Comparison of ENCODE assay signal across 20 cellular contexts in the genomic region with DNA sequence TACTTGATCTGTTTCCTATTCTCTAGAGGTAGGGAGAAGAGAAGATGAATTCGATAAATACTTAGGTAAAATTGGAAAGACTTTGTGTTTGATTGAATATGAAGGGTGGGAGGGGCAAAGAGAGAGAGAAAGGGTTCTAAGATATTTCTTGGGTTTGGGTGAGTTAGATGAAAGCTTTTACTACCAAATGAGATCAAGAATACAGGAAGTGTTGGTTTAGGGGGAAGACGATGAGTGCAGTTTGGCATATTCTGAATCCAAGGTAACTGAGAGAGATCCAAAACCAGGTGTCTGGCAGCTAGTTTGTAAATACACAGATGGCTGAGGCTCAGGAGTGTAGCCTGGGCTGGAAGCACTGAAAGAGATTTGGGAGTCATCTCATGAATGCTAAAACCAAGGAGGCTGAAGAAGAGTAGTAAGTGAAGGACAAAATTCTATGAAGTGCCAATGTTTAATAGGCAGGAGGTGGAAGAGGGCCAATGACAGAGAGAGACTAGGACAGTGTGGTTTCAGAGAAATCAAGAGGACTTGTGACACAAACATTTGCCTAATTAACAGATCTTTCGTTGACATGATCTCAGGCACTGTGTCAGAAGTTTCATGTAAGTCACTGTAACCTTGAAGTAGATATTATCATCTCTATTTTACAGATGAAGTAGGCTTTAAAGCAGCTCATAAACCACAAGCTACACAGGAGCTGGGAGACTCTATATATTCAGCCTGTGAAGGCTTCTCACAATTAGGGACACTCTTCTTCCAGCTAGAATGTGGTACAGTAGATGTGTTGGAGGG.
A peak's percentile ranks its signal among the peaks of the same experiment; 100 is the strongest.
DNase-seq lines count a peak whose midpoint lies in the region; ATAC-seq and TF ChIP-seq lines count a peak whose summit lies in the region.
"Had no signal": no experiment of that assay in that cellular context is flagged by ENCODE, and none has a peak within 500 bp of the region (broad histone marks: within the 10 kb centered on the region; RNA-seq: fewer than 3 reads in every experiment).

No MANE protein-coding gene starts in this region.

- no peak overlapping the region for H3K27ac Mint-ChIP-seq in activated naive CD4-positive, alpha-beta T cell treated with anti-CD3 and anti-CD28 coated beads, Interleukin-2, amount 50 U/mL, for 72 hours
- H3K27ac Mint-ChIP-seq in activated naive CD4-positive, alpha-beta T cell treated with anti-CD3 and anti-CD28 coated beads, Interleukin-2, amount 10 ng/mL, durations not matched to agents 7 days and 5 days: no peak overlapping the region
- H3K27ac Mint-ChIP-seq in immature natural killer cell: no peak overlapping the region
- H3K27ac Mint-ChIP-seq: memory B cell; stimulated activated naive B cell treated with anti-CD40 and anti-IgM and Interleukin-4, amounts not matched to agents 10 μg/mL and 1 μg/mL and 100 μg/mL, for 72 hours had no signal

- peak; percentile 27 for TF ChIP-seq POLR2A in erythroblast (IDR thresholded peaks at IDR 0.05; ENCODE audit: low read length)

- H3K4me1 Mint-ChIP-seq in activated naive CD4-positive, alpha-beta T cell treated with anti-CD3 and anti-CD28 coated beads, Interleukin-2, amount 10 ng/mL, durations not matched to agents 7 days and 5 days: no peaks in the 10 kb centered on the region
- H3K4me1 Mint-ChIP-seq in immature natural killer cell: peaks cover 0 to 16% of the 10 kb centered on the region in 2 donors
- H3K4me1 Mint-ChIP-seq: stimulated activated naive B cell treated with anti-CD40 and anti-IgM and Interleukin-4, amounts not matched to agents 10 μg/mL and 1 μg/mL and 100 μg/mL, for 72 hours had no signal

- peak; percentile 71 to 72 for ATAC-seq in activated naive CD4-positive, alpha-beta T cell treated with anti-CD3 and anti-CD28 coated beads, Interleukin-2, amount 50 U/mL, for 72 hours
- ATAC-seq: body of pancreas; heart left ventricle; HepG2; left colon; stimulated activated naive B cell treated with anti-CD40 and anti-IgM and Interleukin-4, amounts not matched to agents 10 μg/mL and 1 μg/mL and 100 μg/mL, for 72 hours had no signal

- H3K27me3 Mint-ChIP-seq in activated naive CD4-positive, alpha-beta T cell treated with anti-CD3 and anti-CD28 coated beads, Interleukin-2, amount 10 ng/mL, durations not matched to agents 7 days and 5 days: no peaks in the 10 kb centered on the region
- no peaks in the 10 kb centered on the region for H3K27me3 Mint-ChIP-seq in immature natural killer cell (ENCODE audit: low read depth in 3 of 3)
- H3K27me3 Mint-ChIP-seq: memory B cell; stimulated activated naive B cell treated with anti-CD40 and anti-IgM and Interleukin-4, amounts not matched to agents 10 μg/mL and 1 μg/mL and 100 μg/mL, for 72 hours had no signal

- H3K9me3 Mint-ChIP-seq in activated naive CD4-positive, alpha-beta T cell treated with anti-CD3 and anti-CD28 coated beads, Interleukin-2, amount 50 U/mL, for 72 hours: no peaks in the 10 kb centered on the region
- H3K9me3 Mint-ChIP-seq in activated naive CD4-positive, alpha-beta T cell treated with anti-CD3 and anti-CD28 coated beads, Interleukin-2, amount 10 ng/mL, durations not matched to agents 7 days and 5 days: no peaks in the 10 kb centered on the region
- no peaks in the 10 kb centered on the region for H3K9me3 Mint-ChIP-seq in immature natural killer cell
- H3K9me3 Mint-ChIP-seq: memory B cell; stimulated activated naive B cell treated with anti-CD40 and anti-IgM and Interleukin-4, amounts not matched to agents 10 μg/mL and 1 μg/mL and 100 μg/mL, for 72 hours had no signal

- no peak overlapping the region for H3K4me3 Mint-ChIP-seq in activated naive CD4-positive, alpha-beta T cell treated with anti-CD3 and anti-CD28 coated beads, Interleukin-2, amount 10 ng/mL, durations not matched to agents 7 days and 5 days
- H3K4me3 Mint-ChIP-seq in immature natural killer cell: no peak overlapping the region
- H3K4me3 Mint-ChIP-seq: memory B cell; stimulated activated naive B cell treated with anti-CD40 and anti-IgM and Interleukin-4, amounts not matched to agents 10 μg/mL and 1 μg/mL and 100 μg/mL, for 72 hours had no signal

- no peaks in the 10 kb centered on the region for H3K36me3 Mint-ChIP-seq in activated naive CD4-positive, alpha-beta T cell treated with anti-CD3 and anti-CD28 coated beads, Interleukin-2, amount 50 U/mL, for 72 hours
- H3K36me3 Mint-ChIP-seq in activated naive CD4-positive, alpha-beta T cell treated with anti-CD3 and anti-CD28 coated beads, Interleukin-2, amount 10 ng/mL, durations not matched to agents 7 days and 5 days: peaks cover 3% of the 10 kb centered on the region
- H3K36me3 Mint-ChIP-seq in immature natural killer cell: peaks cover 7 to 15% (median 9%) of the 10 kb centered on the region in 3 donors

- CTCF ChIA-PET in activated naive CD4-positive, alpha-beta T cell treated with anti-CD3 and anti-CD28 coated beads, Interleukin-2, amount 10 ng/mL, durations not matched to agents 7 days and 5 days (lab: Charles Lee): no interaction called here

- no peak for DNase-seq in activated naive CD4-positive, alpha-beta T cell treated with anti-CD3 and anti-CD28 coated beads, Interleukin-2, amount 50 U/mL, for 72 hours (ENCODE audit: low spot score in 2 of 2)
- DNase-seq in activated naive CD4-positive, alpha-beta T cell treated with anti-CD3 and anti-CD28 coated beads, Interleukin-2, amount 10 ng/mL, durations not matched to agents 7 days and 5 days: no peak
- DNase-seq in OCI-M1 (lab: John Stamatoyannopoulos, UW) (peak; percentile 5), erythroblast (lab: John Stamatoyannopoulos, UW) (peak; percentile 45 to 56), immature natural killer cell (no peak), midbrain (lab: John Stamatoyannopoulos, UW) (no peak)
- DNase-seq in stimulated activated CD4-positive, alpha-beta T cell treated with anti-CD3 and anti-CD28 coated beads, Interleukin-4, amount 100 ng/mL, for 4 hours: no peak
- DNase-seq: activated CD4-positive, alpha-beta T cell treated with anti-CD3 and anti-CD28 coated beads for 4 hours; body of pancreas; C1 segment of cervical spinal cord; effector CD4-positive, alpha-beta T cell; heart left ventricle; left colon; NCI-H1417; nucleus accumbens; SJCRH30; small intestine; stimulated activated naive B cell treated with anti-CD40 and anti-IgM and Interleukin-4, amounts not matched to agents 10 μg/mL and 1 μg/mL and 100 μg/mL, for 72 hours had no signal

Comparison
In these comparisons a context has a peak if more than half of its experiments do, and no peak if none do; other contexts are left out.
1. DNase-seq: peak in OCI-M1 (single experiment) and erythroblast (2 of 2); none in activated naive CD4-positive, alpha-beta T cell treated with anti-CD3 and anti-CD28 coated beads, Interleukin-2, amount 50 U/mL, for 72 hours (0 of 2), activated naive CD4-positive, alpha-beta T cell treated with anti-CD3 and anti-CD28 coated beads, Interleukin-2, amount 10 ng/mL, durations not matched to agents 7 days and 5 days (single experiment), stimulated activated CD4-positive, alpha-beta T cell treated with anti-CD3 and anti-CD28 coated beads, Interleukin-4, amount 100 ng/mL, for 4 hours (0 of 2), immature natural killer cell (0 of 3) and midbrain (single experiment).